9 cellular contexts compared by ENCODE assay signal in the genomic region with DNA sequence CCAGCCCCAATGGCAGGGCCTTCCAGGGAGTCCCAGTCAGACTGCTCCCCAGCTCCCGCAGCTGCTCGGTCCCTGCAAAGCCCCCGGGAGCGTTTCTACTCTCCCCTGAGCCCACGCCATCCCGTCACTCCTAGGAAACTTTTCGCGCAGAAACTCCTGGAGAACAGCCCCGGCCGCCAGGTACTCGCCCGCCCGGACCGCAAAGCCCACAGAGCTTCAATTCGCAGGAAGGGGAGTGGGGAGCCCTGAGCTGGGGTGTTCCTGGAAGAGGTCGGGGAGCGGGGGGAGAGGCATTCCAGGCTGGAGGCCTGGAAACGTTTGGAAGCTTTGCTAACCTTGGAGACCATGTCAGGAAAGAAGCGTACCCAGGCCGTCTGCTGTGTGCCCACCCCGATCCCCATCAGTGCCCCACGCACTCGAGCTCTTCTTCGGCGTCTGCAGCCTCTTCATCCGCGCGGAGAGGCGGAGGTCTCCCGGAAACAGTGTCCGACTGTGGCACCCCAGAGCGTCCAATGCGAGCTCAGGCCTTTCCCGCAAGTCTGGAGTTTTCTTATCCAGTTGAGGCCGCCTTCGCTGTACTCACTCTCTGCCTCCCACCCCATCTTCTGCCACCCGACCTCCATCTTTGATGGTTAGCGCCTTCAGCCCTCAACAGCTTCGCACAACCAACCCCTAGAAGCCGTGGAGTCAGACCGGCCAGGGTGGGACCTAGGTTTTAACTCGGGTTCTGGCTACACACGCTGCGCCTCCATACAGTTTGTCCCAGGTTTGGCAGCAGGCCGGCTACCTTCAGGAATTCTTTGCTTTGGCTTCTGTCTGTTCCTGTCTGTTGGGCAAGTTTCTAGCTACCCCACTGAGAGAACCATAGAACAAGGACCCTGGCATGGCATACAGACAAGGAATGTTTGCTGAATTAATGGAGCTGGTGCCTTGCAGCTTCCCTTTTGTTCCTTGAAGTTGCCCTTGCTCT. TPM values are rescaled to one million over a fixed set of nuclear protein-coding genes. Genes with fewer than 3 reads are reported as not detected.
A peak's percentile ranks its signal among the peaks of the same experiment; 100 is the strongest.
DNase-seq lines count a peak whose midpoint lies in the region; ATAC-seq and TF ChIP-seq lines count a peak whose summit lies in the region.
"Had no signal": no experiment of that assay in that cellular context is flagged by ENCODE, and none has a peak within 500 bp of the region (broad histone marks: within the 10 kb centered on the region; RNA-seq: fewer than 3 reads in every experiment).

No MANE protein-coding gene starts in this region.

- H3K27ac ChIP-seq in coronary artery (peak overlapping the region; percentile 6 to 80), uterus (peak overlapping the region in 1 of 2 donors; percentile 77)

- ATAC-seq in Right ventricle myocardium inferior, result no peak
- ATAC-seq in left ventricle myocardium superior, result no peak
- no peak for ATAC-seq in GM21515 (IDR thresholded peaks at IDR 0.05; ENCODE audit: unreplicated experiment)

- no peak for TF ChIP-seq CTCF in coronary artery (IDR thresholded peaks at IDR 0.05)
- no peak for TF ChIP-seq CTCF in uterus (IDR thresholded peaks at IDR 0.05)

- peak overlapping the region; percentile 82 for H3K4me3 ChIP-seq in coronary artery
- H3K4me3 ChIP-seq in mucosa of stomach (ENCODE audit: low read length), result peak overlapping the region; percentile 88
- peak overlapping the region; percentile 23 to 38 for H3K4me3 ChIP-seq in uterus

- TF ChIP-seq POLR2A in uterus (IDR thresholded peaks at IDR 0.05), result no peak

- no peaks in the 10 kb centered on the region for H3K9me3 ChIP-seq in mucosa of stomach (ENCODE audit: control insufficient read depth, low read length)
- H3K9me3 ChIP-seq in uterus, result no peaks in the 10 kb centered on the region

- H3K4me1 ChIP-seq in mucosa of stomach (ENCODE audit: control insufficient read depth, insufficient read depth, low read length) (peaks cover 58% of the 10 kb centered on the region), uterus (peaks cover 0 to 15% of the 10 kb centered on the region in 2 donors)

- DNase-seq in Right ventricle myocardium inferior (ENCODE audit: missing footprints) (peak; percentile 52), left ventricle myocardium superior (no peak), coronary artery (ENCODE audit: low spot score) (no peak), uterus (no peak), NCI-H1930 (lab: John Stamatoyannopoulos, UW) (no peak)
- no peak for DNase-seq in activated CD4-positive, CD25-positive, alpha-beta regulatory T cell treated with anti-CD3 and anti-CD28 coated beads, Interleukin-2, amount 50 U/mL, for 72 hours

- intact Hi-C loops in Right ventricle myocardium inferior (cut with DNase I), result loop anchor here (5.0 to 10.0 kb wide), 2 partner anchors 84 to 151 kb away; a partner anchor contains a TSS
- intact Hi-C loops in left ventricle myocardium superior (cut with micrococcal nuclease), result loop anchor here (5.0 kb wide), 1 partner anchor 84 kb away; no protein-coding TSS in a partner anchor
- intact Hi-C loops in uterus (cut with DNase I; ENCODE audit: low total_unique reads), result no loop called here

- H3K9ac ChIP-seq in mucosa of stomach (ENCODE audit: low read length), result peak overlapping the region; percentile 99

- H3K36me3 ChIP-seq in mucosa of stomach (ENCODE audit: control insufficient read depth, insufficient read depth, low read length) (no peaks in the 10 kb centered on the region), uterus (no peaks in the 10 kb centered on the region)

- H3K27me3 ChIP-seq in mucosa of stomach (ENCODE audit: control insufficient read depth, insufficient read depth, low read length), result peaks cover 33% of the 10 kb centered on the region
- peaks cover 4 to 17% of the 10 kb centered on the region in 2 donors for H3K27me3 ChIP-seq in uterus

RNA-seq across cellular contexts. Expression of a gene that starts 3.7 kb away (rescaled TPM):
- total RNA-seq in Right ventricle myocardium inferior (26.7 TPM), left ventricle myocardium superior (26.8 TPM), uterus (10 to 100 TPM in 2 of 4 donors, 1 to 10 TPM in 2; 2.9 to 11.3 (median 9.7) TPM)

RNA-seq across cellular contexts. Expression of a gene that starts 4.4 kb away (rescaled TPM):
- total RNA-seq in Right ventricle myocardium inferior (0.43 TPM), left ventricle myocardium superior (0.52 TPM), uterus (1 to 10 TPM in 1 of 4 donors, not detected in 3; 2.9 TPM)

RNA-seq across cellular contexts. Expression of a gene that starts 10.5 kb away (rescaled TPM):
- total RNA-seq in Right ventricle myocardium inferior (not detected), left ventricle myocardium superior (not detected), uterus (under 1 TPM in 1 of 4 donors, not detected in 3; 0.55 TPM)
- total RNA-seq: pulmonary artery endothelial cell had no signal

RNA-seq across cellular contexts. Expression of a gene that starts 20.9 kb away (rescaled TPM):
- total RNA-seq in Right ventricle myocardium inferior (12.2 TPM), left ventricle myocardium superior (9.4 TPM), uterus (10 to 100 TPM in 3 of 4 donors, 1 to 10 TPM in 1; 8.5 to 29.2 (median 17.5) TPM)

RNA-seq across cellular contexts. Expression of a gene that starts 21.0 kb away (rescaled TPM):
- 8.3 TPM for total RNA-seq in Right ventricle myocardium inferior
- total RNA-seq in left ventricle myocardium superior, result 6.6 TPM
- total RNA-seq in uterus, result 10 to 100 TPM; 10.9 to 42.8 (median 35.7) TPM

Comparison
In these comparisons a context has a peak if more than half of its experiments do, and no peak if none do; other contexts are left out.
1. H3K4me3 ChIP-seq: peak in every context shown above with its lines; median percentile 88 in mucosa of stomach; 82 in coronary artery; 30 in uterus.